14 cellular contexts compared by ENCODE assay signal in genomic region chr2:190628651-190629378, GRCh38. TPM values are rescaled to one million over a fixed set of nuclear protein-coding genes. Genes with fewer than 3 reads are reported as not detected.
DNase-seq lines count a peak whose midpoint lies in the region; ATAC-seq and TF ChIP-seq lines count a peak whose summit lies in the region.
"Had no signal": no experiment of that assay in that cellular context is flagged by ENCODE, and none has a peak within 500 bp of the region (broad histone marks: within the 10 kb centered on the region; RNA-seq: fewer than 3 reads in every experiment).

No MANE protein-coding gene starts in this region.

- no peak overlapping the region for H3K27ac ChIP-seq in CD4-positive, alpha-beta T cell (ENCODE audit: low read depth, low read length)
- H3K27ac ChIP-seq in heart left ventricle (peak overlapping the region; percentile 26 to 89 (median 81)), transverse colon (peak overlapping the region in 2 of 4 donors; percentile 18 to 41)
- H3K27ac ChIP-seq: C4-2B had no signal

- no peaks in the 10 kb centered on the region for H3K36me3 Mint-ChIP-seq in CD4-positive, alpha-beta T cell (ENCODE audit: low read depth)
- H3K36me3 Mint-ChIP-seq in T-helper 17 cell (ENCODE audit: low read depth) (peaks cover 3% of the 10 kb centered on the region), progenitor cell of endocrine pancreas (ENCODE audit: insufficient read depth) (no peaks in the 10 kb centered on the region)

- WGBS in heart left ventricle, 4 donors: 63 to 70% (median 66%) methylated on average over 7 of the region's 7 CpGs
- 80 to 81% methylated on average over 4 to 7 of the region's 7 CpGs for WGBS in transverse colon (ENCODE audit: low coverage in 1 of 2), 2 donors

- H3K36me3 ChIP-seq in heart left ventricle (no peaks in the 10 kb centered on the region), transverse colon (no peaks in the 10 kb centered on the region)

- DNase-seq in CD4-positive, alpha-beta T cell: no peak
- no peak for DNase-seq in T-helper 17 cell
- peak in 3 of 5 donors; percentile 34 to 60 (median 37) for DNase-seq in heart left ventricle
- DNase-seq in progenitor cell of endocrine pancreas (ENCODE audit: low spot score, unreplicated experiment): no peak
- no peak for DNase-seq in posterior vena cava (ENCODE audit: low spot score)
- DNase-seq in UCSD-AML1 (lab: John Stamatoyannopoulos, UW; ENCODE audit: unreplicated experiment): no peak
- no peak for DNase-seq in transverse colon
- DNase-seq: activated CD4-positive, CD25-positive, alpha-beta regulatory T cell treated with anti-CD3 and anti-CD28 coated beads, Interleukin-2, amount 50 U/mL, for 72 hours; activated gamma-delta T cell treated with Interleukin-2 at 50 U/mL for 16 hours; dermis blood vessel endothelial cell; NCI-H526; SIG-M5 had no signal

- no peak for TF ChIP-seq EP300 in transverse colon (IDR thresholded peaks at IDR 0.05; ENCODE audit: low read depth)

- no peaks in the 10 kb centered on the region for H3K27me3 ChIP-seq in CD4-positive, alpha-beta T cell (ENCODE audit: control insufficient read depth, insufficient read depth, low read length)
- H3K27me3 ChIP-seq in heart left ventricle: no peaks in the 10 kb centered on the region
- no peaks in the 10 kb centered on the region for H3K27me3 ChIP-seq in transverse colon

- CTCF ChIA-PET in CD4-positive, alpha-beta T cell (lab: Charles Lee): interaction anchor here (1.0 kb wide), 1 partner anchor 51 kb away, joined by 3 read pairs; no protein-coding TSS in a partner anchor

- peaks cover 0 to 33% (median 13%) of the 10 kb centered on the region in 12 donors for H3K4me1 ChIP-seq in heart left ventricle
- peaks cover 0 to 15% (median 6%) of the 10 kb centered on the region in 4 donors for H3K4me1 ChIP-seq in transverse colon

- peak overlapping the region; percentile 80 for H3K27ac Mint-ChIP-seq in CD4-positive, alpha-beta T cell
- peak overlapping the region; percentile 30 for H3K27ac Mint-ChIP-seq in T-helper 17 cell
- H3K27ac Mint-ChIP-seq in progenitor cell of endocrine pancreas: peak overlapping the region; percentile 17

- no peak for TF ChIP-seq CTCF in CD4-positive, alpha-beta T cell (IDR thresholded peaks at IDR 0.05)
- no peak for TF ChIP-seq CTCF in heart left ventricle (IDR thresholded peaks at IDR 0.05)
- TF ChIP-seq CTCF in progenitor cell of endocrine pancreas (IDR thresholded peaks at IDR 0.05; ENCODE audit: unreplicated experiment): no peak
- TF ChIP-seq CTCF in transverse colon (IDR thresholded peaks at IDR 0.05): no peak

- peaks cover 34% of the 10 kb centered on the region for H3K4me1 Mint-ChIP-seq in CD4-positive, alpha-beta T cell (ENCODE audit: low read depth)
- H3K4me1 Mint-ChIP-seq in T-helper 17 cell (peaks cover 12% of the 10 kb centered on the region), progenitor cell of endocrine pancreas (ENCODE audit: low read depth) (peaks cover 7% of the 10 kb centered on the region)

- intact Hi-C loops in CD4-positive, alpha-beta T cell (cut with DNase I, micrococcal nuclease): loop anchor here in 1 of 2 experiments (2.0 kb wide), 1 partner anchor 20 kb away; the partner anchor contains the start of gene NAB1
- intact Hi-C loops in heart left ventricle (cut with DNase I) (no loop called here), posterior vena cava (cut with DNase I) (no loop called here), transverse colon (cut with DNase I; ENCODE audit: low total_unique reads) (loop anchor here (5.0 kb wide), 1 partner anchor 52 kb away; no protein-coding TSS in a partner anchor)

- TF ChIP-seq POLR2A in heart left ventricle (IDR thresholded peaks at IDR 0.05) (no peak), transverse colon (IDR thresholded peaks at IDR 0.05) (no peak)

- H3K9me3 Mint-ChIP-seq in CD4-positive, alpha-beta T cell: no peaks in the 10 kb centered on the region
- peaks cover 3% of the 10 kb centered on the region for H3K9me3 Mint-ChIP-seq in progenitor cell of endocrine pancreas (ENCODE audit: low read depth)

- ATAC-seq in CD4-positive, alpha-beta T cell (ENCODE audit: poor library complexity): no peak
- no peak for ATAC-seq in T-helper 17 cell
- peak; percentile 48 to 67 (median 52) for ATAC-seq in heart left ventricle
- ATAC-seq in GM18868 (IDR thresholded peaks at IDR 0.05; ENCODE audit: unreplicated experiment): no peak

- H3K4me3 Mint-ChIP-seq in CD4-positive, alpha-beta T cell: peak overlapping the region; percentile 97
- H3K4me3 Mint-ChIP-seq in T-helper 17 cell (peak overlapping the region; percentile 86), progenitor cell of endocrine pancreas (ENCODE audit: low read depth) (no peak overlapping the region)

- in situ Hi-C loops in transverse colon (cut with MboI; ENCODE audit: low pct_ligation_motif_present in 1 of 4, low pct_unique_long_range_greater_than_20kb in 1 of 4, low sequenced_read_pairs in 3 of 4): loop anchor here in 1 of 4 donors (25.0 kb wide), 1 partner anchor 92 kb away; the partner anchor contains the start of gene NEMP2

- no peaks in the 10 kb centered on the region for H3K27me3 Mint-ChIP-seq in CD4-positive, alpha-beta T cell
- H3K27me3 Mint-ChIP-seq in T-helper 17 cell (peaks cover 16% of the 10 kb centered on the region), progenitor cell of endocrine pancreas (peaks cover 8% of the 10 kb centered on the region)

- no peaks in the 10 kb centered on the region for H3K9me3 ChIP-seq in CD4-positive, alpha-beta T cell (ENCODE audit: control insufficient read depth, low read length)
- H3K9me3 ChIP-seq in T-helper 17 cell (ENCODE audit: control insufficient read depth, low read length, poor library complexity, severe bottlenecking) (no peaks in the 10 kb centered on the region), heart left ventricle (peaks cover 0 to 10% (median 0%) of the 10 kb centered on the region in 12 donors), transverse colon (no peaks in the 10 kb centered on the region)

- H3K4me3 ChIP-seq in heart left ventricle (peak overlapping the region in 7 of 12 donors; percentile 48 to 66 (median 56)), transverse colon (no peak overlapping the region)

- POLR2A ChIA-PET in CD4-positive, alpha-beta T cell (lab: Charles Lee): interaction anchor here (1.1 to 1.7 kb wide), 2 partner anchors 94 to 221 kb away, joined by 3 to 6 read pairs; partner anchors contain the start of gene NEMP2

RNA-seq across cellular contexts. Expression of gene NAB1, which starts 20.1 kb away (rescaled TPM):
- 10 to 100 TPM; 20.0 to 21.1 TPM for total RNA-seq in CD4-positive, alpha-beta T cell
- total RNA-seq in T-helper 17 cell: 10 to 100 TPM; 22.0 to 29.0 TPM
- 10 to 100 TPM; 20.4 to 41.8 (median 31.3) TPM for total RNA-seq in heart left ventricle
- polyA plus RNA-seq in heart left ventricle: 10 to 100 TPM; 10.1 to 16.6 TPM
- 57.1 and 64.1 TPM in 2 replicates for total RNA-seq in progenitor cell of endocrine pancreas
- total RNA-seq in posterior vena cava: 10 to 100 TPM; 40.9 to 41.7 TPM
- total RNA-seq in transverse colon: 10 to 100 TPM; 34.3 to 63.9 (median 38.4) TPM

Comparison
In these comparisons a context has a peak if more than half of its experiments do, and no peak if none do; other contexts are left out.
1. ATAC-seq: peak in heart left ventricle (4 of 4); none in CD4-positive, alpha-beta T cell (single experiment), T-helper 17 cell (single experiment) and GM18868 (single experiment).
2. DNase-seq: peak in heart left ventricle (3 of 5); none in CD4-positive, alpha-beta T cell (0 of 10), T-helper 17 cell (0 of 3), progenitor cell of endocrine pancreas (single experiment), posterior vena cava (single experiment), UCSD-AML1 (single experiment) and transverse colon (single experiment).
3. H3K27ac Mint-ChIP-seq: peak in every context shown above with its lines; median percentile 80 in CD4-positive, alpha-beta T cell; 30 in T-helper 17 cell; 17 in progenitor cell of endocrine pancreas.
4. H3K4me3 ChIP-seq: peak in heart left ventricle (7 of 12); none in transverse colon (0 of 4).